Comparison of ENCODE assay signal across 22 cellular contexts in genomic region chr5:120298981-120299380, GRCh38.
"Had no signal": no experiment of that assay in that cellular context is flagged by ENCODE, and none has a peak within 500 bp of the region (broad histone marks: within the 10 kb centered on the region; RNA-seq: fewer than 3 reads in every experiment).

No MANE protein-coding gene starts in this region.

- ATAC-seq: effector memory CD8-positive, alpha-beta T cell; foreskin keratinocyte; gastroesophageal sphincter; heart left ventricle; left lobe of liver; natural killer cell; psoas muscle; right cardiac atrium; stimulated activated naive CD8-positive, alpha-beta T cell treated with anti-CD3 and anti-CD28 coated beads, Interleukin-15, amount 100 ng/mL, for 72 hours had no signal

- H3K27me3 ChIP-seq: esophagus squamous epithelium, foreskin keratinocyte, gastroesophageal sphincter, heart left ventricle, hepatocyte, neutrophil, testis, tibial artery had no signal

- H3K79me2 ChIP-seq: hepatocyte had no signal

- H3K27ac ChIP-seq: esophagus squamous epithelium, foreskin keratinocyte, gastroesophageal sphincter, heart left ventricle, hepatocyte, neutrophil, psoas muscle, testis, tibial artery had no signal

- H3K4me1 ChIP-seq: esophagus squamous epithelium, foreskin keratinocyte, gastroesophageal sphincter, psoas muscle, testis had no signal

- H3K4me3 ChIP-seq: esophagus squamous epithelium, gastroesophageal sphincter, heart left ventricle, hepatocyte, lung, psoas muscle, testis, tibial artery had no signal

- H3K4me2 ChIP-seq: hepatocyte had no signal

- H3K36me3 ChIP-seq: esophagus squamous epithelium, gastroesophageal sphincter, heart left ventricle, neutrophil, tibial artery had no signal

- H2AFZ ChIP-seq: hepatocyte had no signal

- H3K9me3 ChIP-seq: esophagus squamous epithelium, gastroesophageal sphincter, heart left ventricle, neutrophil, psoas muscle, testis, tibial artery had no signal

- DNase-seq: cortex of kidney; effector memory CD8-positive, alpha-beta T cell; erythroblast; esophagus squamous epithelium; foreskin keratinocyte; heart left ventricle; natural killer cell; psoas muscle; small intestine; stimulated activated CD4-positive, alpha-beta T cell treated with anti-CD3 and anti-CD28 coated beads, Interleukin-15, amount 100 ng/mL, for 24 hours; stimulated activated CD4-positive, alpha-beta T cell treated with anti-CD3 and anti-CD28 coated beads, Interleukin-4, amount 100 ng/mL, for 1 hour; stimulated activated CD8-positive, alpha-beta memory T cell treated with anti-CD3 and anti-CD28 coated beads, Interleukin-4, amount 100 ng/mL, for 48 hours; stimulated activated naive CD4-positive, alpha-beta T cell; stimulated activated naive CD8-positive, alpha-beta T cell treated with anti-CD3 and anti-CD28 coated beads, Interleukin-15, amount 100 ng/mL, for 72 hours; testis; tibial artery had no signal
